In genomic region chr5:79190235-79190529, GRCh38 we compare ENCODE assay signal across 2 cellular contexts.
TF ChIP-seq lines count a peak whose summit lies in the region.

No MANE protein-coding gene starts in this region.

TF ChIP-seq in HEK293, 187 proteins besides CTCF, POLR2A, EP300 and RAD21 (continued from another document):
- TF ChIP-seq, protein P1, sequence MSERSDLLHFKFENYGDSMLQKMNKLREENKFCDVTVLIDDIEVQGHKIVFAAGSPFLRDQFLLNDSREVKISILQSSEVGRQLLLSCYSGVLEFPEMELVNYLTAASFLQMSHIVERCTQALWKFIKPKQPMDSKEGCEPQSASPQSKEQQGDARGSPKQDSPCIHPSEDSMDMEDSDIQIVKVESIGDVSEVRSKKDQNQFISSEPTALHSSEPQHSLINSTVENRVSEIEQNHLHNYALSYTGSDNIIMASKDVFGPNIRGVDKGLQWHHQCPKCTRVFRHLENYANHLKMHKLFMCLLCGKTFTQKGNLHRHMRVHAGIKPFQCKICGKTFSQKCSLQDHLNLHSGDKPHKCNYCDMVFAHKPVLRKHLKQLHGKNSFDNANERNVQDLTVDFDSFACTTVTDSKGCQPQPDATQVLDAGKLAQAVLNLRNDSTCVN (tag by site-specific recombination; optimal IDR thresholded peaks at IDR 0.05) = no peak
- TF ChIP-seq ZNF24 (tag by site-specific recombination; IDR thresholded peaks at IDR 0.05) = no peak

TF ChIP-seq in K562, 482 proteins besides CTCF, POLR2A, EP300 and RAD21 (continued from another document):
- TF ChIP-seq CCNT2 (IDR thresholded peaks at IDR 0.05; ENCODE audit: borderline replicate concordance, extremely low read depth, insufficient read length, low read depth, low read length) = no peak
- TF ChIP-seq, protein P2, sequence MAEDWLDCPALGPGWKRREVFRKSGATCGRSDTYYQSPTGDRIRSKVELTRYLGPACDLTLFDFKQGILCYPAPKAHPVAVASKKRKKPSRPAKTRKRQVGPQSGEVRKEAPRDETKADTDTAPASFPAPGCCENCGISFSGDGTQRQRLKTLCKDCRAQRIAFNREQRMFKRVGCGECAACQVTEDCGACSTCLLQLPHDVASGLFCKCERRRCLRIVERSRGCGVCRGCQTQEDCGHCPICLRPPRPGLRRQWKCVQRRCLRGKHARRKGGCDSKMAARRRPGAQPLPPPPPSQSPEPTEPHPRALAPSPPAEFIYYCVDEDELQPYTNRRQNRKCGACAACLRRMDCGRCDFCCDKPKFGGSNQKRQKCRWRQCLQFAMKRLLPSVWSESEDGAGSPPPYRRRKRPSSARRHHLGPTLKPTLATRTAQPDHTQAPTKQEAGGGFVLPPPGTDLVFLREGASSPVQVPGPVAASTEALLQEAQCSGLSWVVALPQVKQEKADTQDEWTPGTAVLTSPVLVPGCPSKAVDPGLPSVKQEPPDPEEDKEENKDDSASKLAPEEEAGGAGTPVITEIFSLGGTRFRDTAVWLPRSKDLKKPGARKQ (CRISPR knock-in tag; IDR thresholded peaks at IDR 0.05) = 0 out of 2 replicates have a peak, but pooled peaks have one; percentile 13
- TF ChIP-seq KLF10 (CRISPR knock-in tag; IDR thresholded peaks at IDR 0.05) = no peak
TF ChIP-seq in K562: peak in this region for 1.
